ENCODE assay signal across 8 cellular contexts in genomic region chr3:49553690-49554634, GRCh38.
DNase-seq lines count a peak whose midpoint lies in the region; ATAC-seq and TF ChIP-seq lines count a peak whose summit lies in the region.

Gene BSN (plus strand): TSS chr3:49554477. CDS start chr3:49554603, 126 bp downstream.

- H3K4me3 Mint-ChIP-seq in nephron progenitor cell, result peak within 1 kb of the TSS; percentile 97
- H3K4me3 Mint-ChIP-seq in stimulated activated naive CD8-positive, alpha-beta T cell treated with anti-CD3 and anti-CD28 coated beads, Interleukin-15, Interleukin-2, amounts not matched to agents 100 ng/mL and 50 ng/mL, for 24 hours, result peak within 1 kb of the TSS; percentile 88

- H3K36me3 ChIP-seq in DND-41 (ENCODE audit: insufficient read depth, low read length), result no peaks in the 10 kb centered on the region
- no peaks in the 10 kb centered on the region for H3K36me3 ChIP-seq in RWPE2 (ENCODE audit: low read depth)

- 0 out of 2 replicates have a peak, but pooled peaks cover 2% of the 10 kb centered on the region for H3K79me2 ChIP-seq in DND-41 (ENCODE audit: insufficient read depth, low read length)

- H3K4me3 ChIP-seq in DND-41 (ENCODE audit: low read depth in 1 of 2, low read length in 2 of 2) (peak within 1 kb of the TSS; percentile 34 to 62), RWPE2 (ENCODE audit: severe bottlenecking) (peak within 1 kb of the TSS; percentile 70)

- DNase-seq in DND-41 (peak; percentile 95), GOT3 (lab: John Stamatoyannopoulos, UW) (peak; percentile 53), LoVo (ENCODE audit: low spot score) (peak; percentile 94), RWPE2 (ENCODE audit: low spot score) (peak; percentile 81), fibroblast of the conjunctiva (ENCODE audit: low read depth) (peak; percentile 84), nephron progenitor cell (peak; percentile 95)
- peak; percentile 94 for DNase-seq in activated effector memory CD4-positive, alpha-beta T cell treated with anti-CD3 and anti-CD28 coated beads, Interleukin-2, amount 50 U/mL, for 16 hours

- no peaks in the 10 kb centered on the region for H3K36me3 Mint-ChIP-seq in nephron progenitor cell (ENCODE audit: low read depth)
- no peaks in the 10 kb centered on the region for H3K36me3 Mint-ChIP-seq in stimulated activated naive CD8-positive, alpha-beta T cell treated with anti-CD3 and anti-CD28 coated beads, Interleukin-15, Interleukin-2, amounts not matched to agents 100 ng/mL and 50 ng/mL, for 24 hours (ENCODE audit: low read depth)

- H3K27ac ChIP-seq in DND-41 (ENCODE audit: low read length), result peak within 1 kb of the TSS; percentile 75
- no peak within 1 kb of the TSS for H3K27ac ChIP-seq in RWPE2 (ENCODE audit: poor library complexity, severe bottlenecking)

- ATAC-seq in DND-41 (ENCODE audit: insufficient read depth, low read depth), result peak; percentile 90
- peak; percentile 71 for ATAC-seq in RWPE2 (ENCODE audit: low read depth)

- no peaks in the 10 kb centered on the region for H3K9me3 Mint-ChIP-seq in nephron progenitor cell
- no peaks in the 10 kb centered on the region for H3K9me3 Mint-ChIP-seq in stimulated activated naive CD8-positive, alpha-beta T cell treated with anti-CD3 and anti-CD28 coated beads, Interleukin-15, Interleukin-2, amounts not matched to agents 100 ng/mL and 50 ng/mL, for 24 hours

- H2AFZ ChIP-seq in DND-41 (ENCODE audit: low read depth, low read length), result peak within 1 kb of the TSS; percentile 91

- H3K4me1 ChIP-seq in DND-41 (ENCODE audit: insufficient read depth, low read length) (peaks cover 24% of the 10 kb centered on the region), RWPE2 (ENCODE audit: insufficient read depth, poor library complexity, severe bottlenecking) (no peaks in the 10 kb centered on the region)

- peaks cover 69% of the 10 kb centered on the region for H3K27me3 Mint-ChIP-seq in nephron progenitor cell (ENCODE audit: low read depth, poor library complexity)
- peaks cover 35% of the 10 kb centered on the region for H3K27me3 Mint-ChIP-seq in stimulated activated naive CD8-positive, alpha-beta T cell treated with anti-CD3 and anti-CD28 coated beads, Interleukin-15, Interleukin-2, amounts not matched to agents 100 ng/mL and 50 ng/mL, for 24 hours

- no peaks in the 10 kb centered on the region for H3K9me3 ChIP-seq in DND-41 (ENCODE audit: insufficient read depth, low read length, severe bottlenecking)
- no peaks in the 10 kb centered on the region for H3K9me3 ChIP-seq in RWPE2 (ENCODE audit: severe bottlenecking)

- no peak for TF ChIP-seq CTCF in DND-41 (IDR thresholded peaks at IDR 0.05; ENCODE audit: borderline replicate concordance, extremely low read depth, low read length, poor library complexity, severe bottlenecking)
- no peak for TF ChIP-seq CTCF in RWPE2 (IDR thresholded peaks at IDR 0.05; ENCODE audit: poor library complexity, severe bottlenecking)
- TF ChIP-seq CTCF in nephron progenitor cell (IDR thresholded peaks at IDR 0.05), result no peak

- H3K27ac Mint-ChIP-seq in nephron progenitor cell, result peak within 1 kb of the TSS; percentile 98
- peak within 1 kb of the TSS; percentile 30 for H3K27ac Mint-ChIP-seq in stimulated activated naive CD8-positive, alpha-beta T cell treated with anti-CD3 and anti-CD28 coated beads, Interleukin-15, Interleukin-2, amounts not matched to agents 100 ng/mL and 50 ng/mL, for 24 hours

- H3K27me3 ChIP-seq in DND-41 (ENCODE audit: insufficient read depth, low read length, poor library complexity), result no peaks in the 10 kb centered on the region
- H3K27me3 ChIP-seq in RWPE2 (ENCODE audit: insufficient read depth, poor library complexity, severe bottlenecking), result no peaks in the 10 kb centered on the region

- H3K4me2 ChIP-seq in DND-41 (ENCODE audit: insufficient read depth, low read length), result peak within 1 kb of the TSS; percentile 76

- H3K9ac ChIP-seq in DND-41 (ENCODE audit: low read depth, low read length), result peak within 1 kb of the TSS; percentile 62

- H4K20me1 ChIP-seq in DND-41 (ENCODE audit: insufficient read depth, low read length), result 0 out of 2 replicates have a peak, but pooled peaks cover 5% of the 10 kb centered on the region

- peaks cover 31% of the 10 kb centered on the region for H3K4me1 Mint-ChIP-seq in nephron progenitor cell
- H3K4me1 Mint-ChIP-seq in stimulated activated naive CD8-positive, alpha-beta T cell treated with anti-CD3 and anti-CD28 coated beads, Interleukin-15, Interleukin-2, amounts not matched to agents 100 ng/mL and 50 ng/mL, for 24 hours (ENCODE audit: low read depth), result peaks cover 18% of the 10 kb centered on the region
